ENCODE assay signal across 1 cellular context in the genomic region with DNA sequence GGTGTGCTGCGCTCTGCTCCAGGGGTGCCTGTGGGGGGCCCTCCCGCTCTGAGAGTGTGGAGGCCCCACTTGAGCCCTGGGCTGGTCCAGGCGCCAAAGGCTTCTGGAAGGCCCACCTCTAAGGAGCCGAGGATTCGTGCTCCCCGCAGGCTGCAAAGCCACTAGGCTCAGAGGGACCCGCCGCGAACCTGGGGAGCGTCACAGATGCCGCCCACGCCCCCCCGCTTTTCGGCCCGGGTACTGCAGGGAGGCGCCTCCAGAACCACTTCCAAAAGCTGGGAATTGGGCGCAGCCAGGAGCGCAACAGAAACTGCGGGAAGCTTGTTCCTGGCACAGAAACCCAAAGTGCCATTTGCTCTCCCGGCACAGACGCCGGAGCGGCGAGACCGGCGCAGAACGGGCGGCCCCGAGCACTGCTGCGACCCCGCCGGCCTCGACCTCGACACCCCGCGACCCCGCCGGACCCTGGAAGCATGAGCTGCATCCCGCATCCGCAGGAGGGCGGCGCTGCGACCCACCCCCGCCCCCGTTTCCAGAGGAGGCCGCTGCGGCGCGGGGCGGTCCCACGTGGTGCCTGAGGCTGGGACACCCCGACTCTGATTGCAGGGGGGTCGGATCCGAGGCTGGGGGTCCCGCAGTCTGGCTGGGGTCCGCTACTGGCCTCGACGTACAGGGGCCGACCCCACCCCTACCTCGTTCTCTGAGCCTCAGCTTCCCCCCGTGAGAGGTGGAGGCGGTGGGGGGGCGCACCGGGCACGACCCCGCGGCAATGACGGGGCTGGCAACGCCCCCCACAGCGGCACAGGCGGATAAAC.
A peak's percentile ranks its signal among the peaks of the same experiment; 100 is the strongest.
TF ChIP-seq lines count a peak whose summit lies in the region.

No MANE protein-coding gene starts in this region.

TF ChIP-seq in HEK293, 187 proteins besides CTCF, POLR2A, EP300 and RAD21 (continued from another document):
- TF ChIP-seq GLIS1 (tag by site-specific recombination; IDR thresholded peaks at IDR 0.05) (peak; percentile 46), ZSCAN23 (tag by site-specific recombination; IDR thresholded peaks at IDR 0.05) (no peak)
